ENCODE assay signal across 2 cellular contexts in genomic region chr3:153028336-153028735, GRCh38.
TF ChIP-seq lines count a peak whose summit lies in the region.

No MANE protein-coding gene starts in this region.

TF ChIP-seq in endothelial cell of umbilical vein, 7 proteins besides CTCF, POLR2A, EP300 and RAD21 (continued from another document):
- no peak for TF ChIP-seq FOS (IDR thresholded peaks at IDR 0.05; ENCODE audit: borderline replicate concordance, insufficient read depth, low read length)
- TF ChIP-seq POLR2AphosphoS5 (IDR thresholded peaks at IDR 0.05; ENCODE audit: insufficient read depth, low read depth, low read length): no peak
- no peak for TF ChIP-seq EZH2 (IDR thresholded peaks at IDR 0.05; ENCODE audit: borderline replicate concordance, low read depth, low read length, severe bottlenecking)

TF ChIP-seq in WTC11, 78 proteins besides CTCF, POLR2A, EP300 and RAD21 (continued from another document):
- TF ChIP-seq ZNF317 (CRISPR knock-in tag; IDR thresholded peaks at IDR 0.05; ENCODE audit: borderline replicate concordance, low read depth) (no peak), CBFB (CRISPR knock-in tag; IDR thresholded peaks at IDR 0.05; ENCODE audit: low read depth) (no peak), TEAD4 (CRISPR knock-in tag; IDR thresholded peaks at IDR 0.05) (no peak), ATF3 (CRISPR knock-in tag; conservative IDR thresholded peaks at IDR 0.05) (no peak), NFYB (CRISPR knock-in tag; conservative IDR thresholded peaks at IDR 0.05; ENCODE audit: low read depth) (no peak), TEAD1 (CRISPR knock-in tag; IDR thresholded peaks at IDR 0.05) (no peak), MYBL2 (CRISPR knock-in tag; IDR thresholded peaks at IDR 0.05) (no peak), OVOL2 (CRISPR knock-in tag; IDR thresholded peaks at IDR 0.05; ENCODE audit: borderline replicate concordance) (no peak)
- TF ChIP-seq, protein P1, sequence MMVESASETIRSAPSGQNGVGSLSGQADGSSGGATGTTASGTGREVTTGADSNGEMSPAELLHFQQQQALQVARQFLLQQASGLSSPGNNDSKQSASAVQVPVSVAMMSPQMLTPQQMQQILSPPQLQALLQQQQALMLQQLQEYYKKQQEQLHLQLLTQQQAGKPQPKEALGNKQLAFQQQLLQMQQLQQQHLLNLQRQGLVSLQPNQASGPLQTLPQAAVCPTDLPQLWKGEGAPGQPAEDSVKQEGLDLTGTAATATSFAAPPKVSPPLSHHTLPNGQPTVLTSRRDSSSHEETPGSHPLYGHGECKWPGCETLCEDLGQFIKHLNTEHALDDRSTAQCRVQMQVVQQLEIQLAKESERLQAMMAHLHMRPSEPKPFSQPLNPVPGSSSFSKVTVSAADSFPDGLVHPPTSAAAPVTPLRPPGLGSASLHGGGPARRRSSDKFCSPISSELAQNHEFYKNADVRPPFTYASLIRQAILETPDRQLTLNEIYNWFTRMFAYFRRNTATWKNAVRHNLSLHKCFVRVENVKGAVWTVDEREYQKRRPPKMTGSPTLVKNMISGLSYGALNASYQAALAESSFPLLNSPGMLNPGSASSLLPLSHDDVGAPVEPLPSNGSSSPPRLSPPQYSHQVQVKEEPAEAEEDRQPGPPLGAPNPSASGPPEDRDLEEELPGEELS (CRISPR knock-in tag; IDR thresholded peaks at IDR 0.05): no peak
